Comparison of ENCODE assay signal across 1 cellular context in the genomic region with DNA sequence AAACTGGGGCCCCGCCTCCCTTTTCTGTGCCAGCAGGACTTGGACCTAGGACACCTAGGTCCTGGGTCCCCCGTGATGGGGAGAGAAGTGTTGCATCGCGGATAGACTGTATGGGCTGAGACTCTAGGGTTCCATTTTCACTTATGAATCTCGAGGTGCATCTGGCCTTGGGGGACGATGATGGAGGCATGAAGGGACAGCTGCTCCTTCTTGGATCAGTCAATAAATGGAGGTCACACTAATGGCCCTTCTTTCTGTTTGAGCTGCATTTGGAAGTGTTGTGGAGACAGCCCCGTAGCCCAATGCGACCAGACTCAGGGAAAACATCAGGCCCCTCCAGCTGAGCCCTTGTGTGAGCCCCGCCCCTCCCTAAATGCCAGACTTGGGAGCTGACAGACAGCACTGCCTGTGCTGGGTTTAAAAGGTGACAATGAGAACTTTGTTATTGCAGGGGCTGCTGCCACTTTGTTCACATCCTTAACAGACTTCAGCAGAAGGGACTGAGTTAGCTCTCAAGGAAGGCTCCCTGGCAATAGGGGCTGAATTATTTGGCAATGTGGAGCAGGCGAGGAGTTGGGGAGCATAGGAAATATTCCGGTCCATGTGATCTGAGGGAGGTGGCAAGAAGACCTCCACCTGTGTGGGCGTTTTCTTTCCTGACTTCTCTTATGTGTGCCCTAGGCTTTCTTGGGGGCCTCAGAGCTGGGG.
TF ChIP-seq lines count a peak whose summit lies in the region.

No MANE protein-coding gene starts in this region.

TF ChIP-seq in H1, 55 proteins besides CTCF, POLR2A, EP300 and RAD21:
- no peak for TF ChIP-seq POU5F1 (IDR thresholded peaks at IDR 0.05; ENCODE audit: low read depth, low read length)
- TF ChIP-seq RNF2 (IDR thresholded peaks at IDR 0.05; ENCODE audit: borderline replicate concordance, low read depth, low read length, missing control alignments, poor library complexity, severe bottlenecking) = no peak
- no peak for TF ChIP-seq NRF1 (IDR thresholded peaks at IDR 0.05; ENCODE audit: low read depth, low read length)
- TF ChIP-seq EZH2 (IDR thresholded peaks at IDR 0.05; ENCODE audit: low read depth, low read length, severe bottlenecking) = no peak
- no peak for TF ChIP-seq KDM4A (IDR thresholded peaks at IDR 0.05; ENCODE audit: low read depth, low read length, severe bottlenecking)
- TF ChIP-seq MAFK (IDR thresholded peaks at IDR 0.05; ENCODE audit: low read depth, low read length) = no peak
